In the genomic region with DNA sequence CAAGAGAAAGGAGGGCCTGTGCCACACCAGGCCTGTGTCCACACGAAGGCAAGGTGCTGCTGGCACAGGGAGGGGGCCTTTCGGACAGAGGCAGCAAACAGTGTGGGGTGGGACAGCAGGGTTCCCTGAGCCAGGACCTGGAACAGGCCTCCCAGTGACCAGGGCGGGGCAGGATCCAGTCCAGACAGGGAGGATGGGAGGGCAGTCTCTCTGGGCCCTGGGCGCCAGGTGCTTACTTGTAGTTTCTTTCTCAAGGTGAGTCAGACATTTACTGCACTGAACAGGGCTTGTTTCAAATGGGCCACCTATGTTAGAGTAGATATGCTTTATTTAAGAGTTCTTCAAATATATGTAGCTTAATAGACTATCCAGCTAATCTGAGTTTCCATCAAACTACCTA, we compare ENCODE assay signal across 14 cellular contexts. TPM values are rescaled to one million over a fixed set of nuclear protein-coding genes. Genes with fewer than 3 reads are reported as not detected.
A peak's percentile ranks its signal among the peaks of the same experiment; 100 is the strongest.
DNase-seq lines count a peak whose midpoint lies in the region; ATAC-seq, FAIRE-seq and TF ChIP-seq lines count a peak whose summit lies in the region.
"Had no signal": no experiment of that assay in that cellular context is flagged by ENCODE, and none has a peak within 500 bp of the region (broad histone marks: within the 10 kb centered on the region; RNA-seq: fewer than 3 reads in every experiment).

No MANE protein-coding gene starts in this region.

- POLR2A ChIA-PET in MCF 10A (lab: Yijun Ruan, JAX): interaction anchor here (1.0 to 1.1 kb wide), 2 partner anchors 12 to 108 kb away, joined by 3 read pairs; no protein-coding TSS in a partner anchor

- TF ChIP-seq POLR2A in breast epithelium (IDR thresholded peaks at IDR 0.05) (no peak), stomach (IDR thresholded peaks at IDR 0.05) (no peak)

- FAIRE-seq in bronchial epithelial cell (lab: Jason Lieb, UNC): no peak
- FAIRE-seq: GM19239 had no signal

- no peaks in the 10 kb centered on the region for H3K4me1 ChIP-seq in breast epithelium
- H3K4me1 ChIP-seq in stomach: no peaks in the 10 kb centered on the region
- no peaks in the 10 kb centered on the region for H3K4me1 ChIP-seq in left ventricle myocardium inferior

- peaks cover 10% of the 10 kb centered on the region for H3K4me1 Mint-ChIP-seq in MCF 10A (ENCODE audit: insufficient read depth, unreplicated experiment)
- no peaks in the 10 kb centered on the region for H3K4me1 Mint-ChIP-seq in activated T-helper 17 cell treated with anti-CD3 and anti-CD28 coated beads, Interleukin-2, amount 50 U/mL, for 72 hours

- intact Hi-C loops in MCF 10A (cut with micrococcal nuclease) (no loop called here), breast epithelium (cut with DNase I; ENCODE audit: low total_unique reads) (no loop called here), stomach (cut with DNase I; ENCODE audit: low total_unique reads) (no loop called here), left ventricle myocardium inferior (cut with micrococcal nuclease) (no loop called here)

- H3K9me3 Mint-ChIP-seq in MCF 10A (ENCODE audit: unreplicated experiment): no peaks in the 10 kb centered on the region
- no peaks in the 10 kb centered on the region for H3K9me3 Mint-ChIP-seq in activated T-helper 17 cell treated with anti-CD3 and anti-CD28 coated beads, Interleukin-2, amount 50 U/mL, for 72 hours

- no peak for TF ChIP-seq CTCF in MCF 10A (IDR thresholded peaks at IDR 0.05; ENCODE audit: unreplicated experiment)
- no peak for TF ChIP-seq CTCF in breast epithelium (IDR thresholded peaks at IDR 0.05)
- TF ChIP-seq CTCF in bronchial epithelial cell (IDR thresholded peaks at IDR 0.05; ENCODE audit: insufficient read depth, low read length, severe bottlenecking): no peak
- TF ChIP-seq CTCF in stomach (IDR thresholded peaks at IDR 0.05): no peak
- TF ChIP-seq CTCF in left ventricle myocardium inferior (IDR thresholded peaks at IDR 0.05; ENCODE audit: borderline replicate concordance): no peak

- peak; percentile 23 for DNase-seq in MCF 10A (ENCODE audit: unreplicated experiment)
- DNase-seq in breast epithelium (ENCODE audit: low spot score in 2 of 2): no peak
- peak; percentile 69 for DNase-seq in bronchial epithelial cell (ENCODE audit: low read depth)
- DNase-seq in kidney tubule cell (ENCODE audit: low spot score): peak; percentile 11
- peak; percentile 23 for DNase-seq in stomach
- DNase-seq in left ventricle myocardium inferior: no peak
- no peak for DNase-seq in anterior cingulate cortex (lab: John Stamatoyannopoulos, UW)
- DNase-seq: NCI-H187 treated with DMSO at 0.1 percent for 48 hours, NCI-H82 had no signal

- H3K27me3 Mint-ChIP-seq in MCF 10A (ENCODE audit: insufficient read depth, unreplicated experiment): peaks cover 4% of the 10 kb centered on the region
- peaks cover 3% of the 10 kb centered on the region for H3K27me3 Mint-ChIP-seq in activated T-helper 17 cell treated with anti-CD3 and anti-CD28 coated beads, Interleukin-2, amount 50 U/mL, for 72 hours

- no peak for ATAC-seq in activated T-helper 17 cell treated with anti-CD3 and anti-CD28 coated beads, Interleukin-2, amount 50 U/mL, for 72 hours (replicated peaks)

- BruUV-seq in MCF 10A (replicated peaks; lab: Mats Ljungman, UMichigan): no TSS peak

- no peak overlapping the region for H3K4me3 Mint-ChIP-seq in MCF 10A (ENCODE audit: unreplicated experiment)
- no peak overlapping the region for H3K4me3 Mint-ChIP-seq in activated T-helper 17 cell treated with anti-CD3 and anti-CD28 coated beads, Interleukin-2, amount 50 U/mL, for 72 hours

- H3K27ac ChIP-seq in breast epithelium: no peak overlapping the region
- no peak overlapping the region for H3K27ac ChIP-seq in stomach
- H3K27ac ChIP-seq in left ventricle myocardium inferior (replicated peaks): no peak overlapping the region
- H3K27ac ChIP-seq: C4-2B had no signal

- no peaks in the 10 kb centered on the region for H3K36me3 Mint-ChIP-seq in MCF 10A (ENCODE audit: insufficient read depth, unreplicated experiment)
- no peaks in the 10 kb centered on the region for H3K36me3 Mint-ChIP-seq in activated T-helper 17 cell treated with anti-CD3 and anti-CD28 coated beads, Interleukin-2, amount 50 U/mL, for 72 hours (ENCODE audit: low read depth)

- H3K27me3 ChIP-seq in breast epithelium: no peaks in the 10 kb centered on the region
- no peaks in the 10 kb centered on the region for H3K27me3 ChIP-seq in bronchial epithelial cell (ENCODE audit: control insufficient read depth, insufficient read depth, low read length)
- no peaks in the 10 kb centered on the region for H3K27me3 ChIP-seq in stomach
- peaks cover 28% of the 10 kb centered on the region for H3K27me3 ChIP-seq in left ventricle myocardium inferior (ENCODE audit: low read depth)

- H3K27ac Mint-ChIP-seq in MCF 10A (ENCODE audit: low read depth, unreplicated experiment): no peak overlapping the region
- no peak overlapping the region for H3K27ac Mint-ChIP-seq in activated T-helper 17 cell treated with anti-CD3 and anti-CD28 coated beads, Interleukin-2, amount 50 U/mL, for 72 hours

- H3K9me3 ChIP-seq in breast epithelium: no peaks in the 10 kb centered on the region
- no peaks in the 10 kb centered on the region for H3K9me3 ChIP-seq in stomach
- peaks cover 7% of the 10 kb centered on the region for H3K9me3 ChIP-seq in left ventricle myocardium inferior (replicated peaks)

- H3K36me3 ChIP-seq in breast epithelium (no peaks in the 10 kb centered on the region), bronchial epithelial cell (ENCODE audit: control insufficient read depth, insufficient read depth, low read length) (no peaks in the 10 kb centered on the region), stomach (no peaks in the 10 kb centered on the region), left ventricle myocardium inferior (no peaks in the 10 kb centered on the region)

- 59 to 75% (median 69%) methylated on average over 4 of the region's 4 CpGs for WGBS in stomach, 5 donors

- TF ChIP-seq EP300 in stomach (IDR thresholded peaks at IDR 0.05): no peak

- H3K4me3 ChIP-seq in breast epithelium (no peak overlapping the region), bronchial epithelial cell (ENCODE audit: low read depth, low read length) (no peak overlapping the region), stomach (no peak overlapping the region), left ventricle myocardium inferior (no peak overlapping the region)

- CTCF ChIA-PET in MCF 10A (lab: Yijun Ruan, JAX): interaction anchor here (1.4 to 2.0 kb wide), 2 partner anchors 29 to 70 kb away, joined by 6 to 8 read pairs; no protein-coding TSS in a partner anchor

RNA-seq across cellular contexts. Expression of a gene that starts 52.8 kb away (rescaled TPM):
- 0.37 and 0.56 TPM in 2 replicates for total RNA-seq in MCF 10A (2022)
- total RNA-seq in breast epithelium: 1 to 10 TPM; 1.1 to 7.2 (median 2.2) TPM
- not detected in 2 replicates for total RNA-seq in bronchial epithelial cell
- total RNA-seq in stomach: 1 to 10 TPM in 3 of 5 donors, under 1 TPM in 2; under 0.01 to 2.8 (median 1.8) TPM
- polyA plus RNA-seq in stomach: 1 to 10 TPM in 2 of 3 donors, under 1 TPM in 1; 0.56 to 2.0 (median 1.2) TPM
- total RNA-seq in left ventricle myocardium inferior: 0.85 TPM
- total RNA-seq in activated T-helper 17 cell treated with anti-CD3 and anti-CD28 coated beads, Interleukin-2, amount 50 U/mL, for 72 hours: not detected
- total RNA-seq: LHCN-M2, NCI-H460 had no signal

Comparison
In these comparisons a context has a peak if more than half of its experiments do, and no peak if none do; other contexts are left out.
1. DNase-seq: peak in MCF 10A (single experiment), bronchial epithelial cell (single experiment), kidney tubule cell (single experiment) and stomach (single experiment); none in breast epithelium (0 of 2), left ventricle myocardium inferior (single experiment) and anterior cingulate cortex (0 of 58).